29 cellular contexts compared by ENCODE assay signal in genomic region chr3:197486861-197487260, GRCh38.
DNase-seq lines count a peak whose midpoint lies in the region; ATAC-seq and TF ChIP-seq lines count a peak whose summit lies in the region.
"Had no signal": no experiment of that assay in that cellular context is flagged by ENCODE, and none has a peak within 500 bp of the region (broad histone marks: within the 10 kb centered on the region; RNA-seq: fewer than 3 reads in every experiment).

No MANE protein-coding gene starts in this region.

- H3K9me3 ChIP-seq in suprapubic skin, result no peaks in the 10 kb centered on the region
- H3K9me3 ChIP-seq: adrenal gland, gastrocnemius medialis, MG63, psoas muscle, sigmoid colon, tibial artery had no signal

- DNase-seq in MCF 10A (ENCODE audit: unreplicated experiment), result no peak
- DNase-seq in glutamatergic neuron, result no peak
- DNase-seq in suprapubic skin (ENCODE audit: low spot score in 2 of 2), result no peak
- DNase-seq in NCI-H345 treated with DMSO at 0.1 percent for 48 hours (lab: John Stamatoyannopoulos, UW; ENCODE audit: unreplicated experiment), result no peak
- DNase-seq in mesenteric fat pad (ENCODE audit: low spot score), result no peak
- DNase-seq: activated CD4-positive, alpha-beta T cell treated with anti-CD3 and anti-CD28 coated beads, Interleukin-2, amount 10 ng/mL, durations not matched to agents 7 days and 5 days; activated CD8-positive, alpha-beta memory T cell treated with anti-CD3 and anti-CD28 coated beads, Interleukin-2, amount 10 ng/mL, durations not matched to agents 7 days and 5 days; activated naive CD4-positive, alpha-beta T cell treated with Interleukin-2 at 50 U/mL for 16 hours; activated T-cell treated with anti-CD3 and anti-CD28 coated beads, Interleukin-2, amount 50 U/mL, for 48 hours; adrenal gland; C1 segment of cervical spinal cord; COR-L47; effector CD8-positive, alpha-beta T cell; gastrocnemius medialis; H9; hippocampal formation; KBM-7; left colon; MG63; NCI-H2029 treated with DMSO at 0.1 percent for 48 hours; NCI-H345; NCI-H82; psoas muscle; sigmoid colon; stimulated activated naive CD4-positive, alpha-beta T cell treated with Interleukin-2 at 50 U/mL for 16 hours; tibial artery had no signal

- POLR2A ChIA-PET in MCF 10A (lab: Yijun Ruan, JAX), result interaction anchor here (0.5 to 2.5 kb wide), 7 partner anchors 8 to 434 kb away, joined by 3 to 12 read pairs (median 3); no protein-coding TSS in a partner anchor

- WGBS in suprapubic skin, result 83% methylated on average over 1 of the region's 1 CpG

- peak overlapping the region; percentile 27 for H3K27ac ChIP-seq in suprapubic skin
- H3K27ac ChIP-seq: psoas muscle, sigmoid colon, tibial artery had no signal

- H3K4me3 Mint-ChIP-seq in MCF 10A (ENCODE audit: unreplicated experiment) (no peak overlapping the region), glutamatergic neuron (ENCODE audit: unreplicated experiment) (no peak overlapping the region)
- H3K4me3 Mint-ChIP-seq: activated CD4-positive, alpha-beta T cell treated with anti-CD3 and anti-CD28 coated beads, Interleukin-2, amount 10 ng/mL, durations not matched to agents 7 days and 5 days; activated CD8-positive, alpha-beta memory T cell treated with anti-CD3 and anti-CD28 coated beads, Interleukin-2, amount 10 ng/mL, durations not matched to agents 7 days and 5 days; H9; memory B cell had no signal

- intact Hi-C loops in MCF 10A (cut with micrococcal nuclease), result no loop called here

- no peak overlapping the region for H3K4me3 ChIP-seq in suprapubic skin
- H3K4me3 ChIP-seq: adrenal gland, gastrocnemius medialis, MG63, psoas muscle, sigmoid colon, tibial artery had no signal

- TF ChIP-seq CTCF in MCF 10A (IDR thresholded peaks at IDR 0.05; ENCODE audit: unreplicated experiment) (no peak), glutamatergic neuron (IDR thresholded peaks at IDR 0.05; ENCODE audit: partially characterized antibody, unreplicated experiment) (no peak), suprapubic skin (IDR thresholded peaks at IDR 0.05) (no peak)

- no peaks in the 10 kb centered on the region for H3K27me3 Mint-ChIP-seq in MCF 10A (ENCODE audit: insufficient read depth, unreplicated experiment)
- no peaks in the 10 kb centered on the region for H3K27me3 Mint-ChIP-seq in glutamatergic neuron (ENCODE audit: unreplicated experiment)
- H3K27me3 Mint-ChIP-seq: activated CD4-positive, alpha-beta T cell treated with anti-CD3 and anti-CD28 coated beads, Interleukin-2, amount 10 ng/mL, durations not matched to agents 7 days and 5 days had no signal

- CTCF ChIA-PET in MCF 10A (lab: Yijun Ruan, JAX), result interaction anchor here (0.8 to 4.3 kb wide), 3 partner anchors 14 to 229 kb away, joined by 3 to 21 read pairs (median 4); no protein-coding TSS in a partner anchor

- BruUV-seq in MCF 10A (replicated peaks; lab: Mats Ljungman, UMichigan), result no TSS peak

- no peak for TF ChIP-seq POLR2A in suprapubic skin (IDR thresholded peaks at IDR 0.05)

- H3K36me3 Mint-ChIP-seq in MCF 10A (ENCODE audit: insufficient read depth, unreplicated experiment) (no peaks in the 10 kb centered on the region), glutamatergic neuron (ENCODE audit: unreplicated experiment) (no peaks in the 10 kb centered on the region)
- H3K36me3 Mint-ChIP-seq: activated CD8-positive, alpha-beta memory T cell treated with anti-CD3 and anti-CD28 coated beads, Interleukin-2, amount 10 ng/mL, durations not matched to agents 7 days and 5 days; memory B cell had no signal

- H3K27me3 ChIP-seq in suprapubic skin, result no peaks in the 10 kb centered on the region
- H3K27me3 ChIP-seq: adrenal gland, gastrocnemius medialis, MG63, sigmoid colon, tibial artery had no signal

- H3K36me3 ChIP-seq in suprapubic skin, result no peaks in the 10 kb centered on the region
- H3K36me3 ChIP-seq: adrenal gland, gastrocnemius medialis, MG63, sigmoid colon, tibial artery had no signal

- TF ChIP-seq EP300 in Ishikawa (IDR thresholded peaks at IDR 0.05; ENCODE audit: borderline replicate concordance) (no peak), suprapubic skin (IDR thresholded peaks at IDR 0.05) (no peak)

- peaks cover 31% of the 10 kb centered on the region for H3K4me1 ChIP-seq in suprapubic skin
- H3K4me1 ChIP-seq: psoas muscle, sigmoid colon had no signal

- no peaks in the 10 kb centered on the region for H3K9me3 Mint-ChIP-seq in MCF 10A (ENCODE audit: unreplicated experiment)
- H3K9me3 Mint-ChIP-seq in glutamatergic neuron (ENCODE audit: unreplicated experiment), result peaks cover 5% of the 10 kb centered on the region
- H3K9me3 Mint-ChIP-seq: activated CD4-positive, alpha-beta T cell treated with anti-CD3 and anti-CD28 coated beads, Interleukin-2, amount 10 ng/mL, durations not matched to agents 7 days and 5 days; H9; memory B cell had no signal

- peak overlapping the region; percentile 94 for H3K27ac Mint-ChIP-seq in MCF 10A (ENCODE audit: low read depth, unreplicated experiment)
- H3K27ac Mint-ChIP-seq in glutamatergic neuron (ENCODE audit: unreplicated experiment), result peak overlapping the region; percentile 77
- H3K27ac Mint-ChIP-seq: activated CD4-positive, alpha-beta T cell treated with anti-CD3 and anti-CD28 coated beads, Interleukin-2, amount 10 ng/mL, durations not matched to agents 7 days and 5 days; activated CD8-positive, alpha-beta memory T cell treated with anti-CD3 and anti-CD28 coated beads, Interleukin-2, amount 10 ng/mL, durations not matched to agents 7 days and 5 days; H9; memory B cell had no signal

- no peak for TF ChIP-seq RAD21 in Ishikawa (IDR thresholded peaks at IDR 0.05; ENCODE audit: low read depth)

- peaks cover 38% of the 10 kb centered on the region for H3K4me1 Mint-ChIP-seq in MCF 10A (ENCODE audit: insufficient read depth, unreplicated experiment)
- peaks cover 37% of the 10 kb centered on the region for H3K4me1 Mint-ChIP-seq in glutamatergic neuron (ENCODE audit: low read depth, unreplicated experiment)
- H3K4me1 Mint-ChIP-seq: activated CD4-positive, alpha-beta T cell treated with anti-CD3 and anti-CD28 coated beads, Interleukin-2, amount 10 ng/mL, durations not matched to agents 7 days and 5 days; activated CD8-positive, alpha-beta memory T cell treated with anti-CD3 and anti-CD28 coated beads, Interleukin-2, amount 10 ng/mL, durations not matched to agents 7 days and 5 days; memory B cell had no signal

- no peak for ATAC-seq in HG03432 (IDR thresholded peaks at IDR 0.05; ENCODE audit: unreplicated experiment)
- ATAC-seq: activated CD8-positive, alpha-beta memory T cell treated with anti-CD3 and anti-CD28 coated beads, Interleukin-2, amount 10 ng/mL, durations not matched to agents 7 days and 5 days; gastrocnemius medialis; left colon; psoas muscle had no signal

TF ChIP-seq in Ishikawa, 13 proteins besides CTCF, POLR2A, EP300 and RAD21:
- TF ChIP-seq CREB1 (IDR thresholded peaks at IDR 0.05; ENCODE audit: low read depth) (no peak), TEAD4 (IDR thresholded peaks at IDR 0.05) (0 out of 2 replicates have a peak, but pooled peaks have one; percentile 20), MAX (IDR thresholded peaks at IDR 0.05) (no peak), TAF1 (IDR thresholded peaks at IDR 0.05; ENCODE audit: low read depth) (no peak), FOXM1 (IDR thresholded peaks at IDR 0.05; ENCODE audit: borderline replicate concordance, low read depth) (no peak), REST (IDR thresholded peaks at IDR 0.05; ENCODE audit: low read depth) (no peak), YY1 (IDR thresholded peaks at IDR 0.05; ENCODE audit: low read depth) (no peak), TCF12 (IDR thresholded peaks at IDR 0.05; ENCODE audit: low read depth) (no peak), USF1 (IDR thresholded peaks at IDR 0.05) (peak; percentile 27; the same call in 1 of the 2 replicates), EGR1 (IDR thresholded peaks at IDR 0.05) (no peak), CEBPB (IDR thresholded peaks at IDR 0.05) (no peak), ZBTB7A (IDR thresholded peaks at IDR 0.05; ENCODE audit: low read depth) (no peak), NFIC (IDR thresholded peaks at IDR 0.05) (peak; percentile 56; the same call in 1 of the 2 replicates)
